In the genomic region with DNA sequence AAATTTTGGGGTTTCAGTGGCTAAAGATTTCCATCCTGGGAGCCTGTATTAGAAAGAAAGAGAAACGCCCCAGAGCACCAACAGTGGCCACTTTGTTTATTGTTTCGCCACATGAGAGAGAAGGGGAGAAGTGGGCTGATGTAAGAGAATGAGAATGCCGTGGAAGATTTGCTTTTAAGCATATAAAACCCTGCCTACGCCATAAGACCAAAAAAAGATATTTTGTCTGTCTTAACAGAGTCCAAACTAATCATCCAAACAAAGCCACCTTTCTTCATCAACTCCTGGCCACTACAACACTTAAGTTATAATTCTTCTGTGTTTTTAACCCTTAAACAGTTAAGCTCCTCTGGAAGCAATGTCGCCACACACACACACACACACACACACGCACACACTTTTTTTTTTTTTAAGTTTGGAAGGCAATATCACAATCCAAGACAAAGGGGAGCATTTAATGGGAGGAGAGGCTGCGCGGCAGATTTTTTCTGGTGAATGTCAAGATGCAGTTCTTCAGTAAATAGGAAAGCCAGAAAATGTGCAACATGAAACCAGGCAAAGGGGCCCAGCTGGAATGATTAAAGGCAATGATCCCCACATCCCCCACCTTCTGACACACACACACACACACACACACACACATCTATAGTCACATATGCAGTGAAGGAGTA, we compare ENCODE assay signal across 9 cellular contexts. TPM values are rescaled to one million over a fixed set of nuclear protein-coding genes. Genes with fewer than 3 reads are reported as not detected.
DNase-seq lines count a peak whose midpoint lies in the region; ATAC-seq and TF ChIP-seq lines count a peak whose summit lies in the region.
"Had no signal": no experiment of that assay in that cellular context is flagged by ENCODE, and none has a peak within 500 bp of the region (broad histone marks: within the 10 kb centered on the region; RNA-seq: fewer than 3 reads in every experiment).

No MANE protein-coding gene starts in this region.

- H3K9me3 Mint-ChIP-seq in endothelial cell (ENCODE audit: unreplicated experiment) = no peaks in the 10 kb centered on the region
- no peaks in the 10 kb centered on the region for H3K9me3 Mint-ChIP-seq in neural crest cell

- peak overlapping the region; percentile 36 for H3K27ac Mint-ChIP-seq in endothelial cell (ENCODE audit: unreplicated experiment)
- peak overlapping the region; percentile 96 for H3K27ac Mint-ChIP-seq in neural crest cell (ENCODE audit: unreplicated experiment)

- peaks cover 16% of the 10 kb centered on the region for H3K4me1 Mint-ChIP-seq in endothelial cell (ENCODE audit: unreplicated experiment)
- H3K4me1 Mint-ChIP-seq in neural crest cell = peaks cover 35% of the 10 kb centered on the region

- TF ChIP-seq CTCF in AG04449 (IDR thresholded peaks at IDR 0.05; ENCODE audit: insufficient read depth, low read length, missing control alignments) (no peak), endothelial cell (IDR thresholded peaks at IDR 0.05; ENCODE audit: unreplicated experiment) (no peak), neural crest cell (conservative IDR thresholded peaks at IDR 0.05) (no peak)

- H3K4me3 ChIP-seq in AG04449 (ENCODE audit: low read depth, low read length) = peak overlapping the region; percentile 28

- DNase-seq in AG04449 (ENCODE audit: low read depth, low spot score) (no peak), MV-4-11 (lab: John Stamatoyannopoulos, UW) (peak; percentile 4), endothelial cell (ENCODE audit: low spot score) (no peak), neural crest cell (ENCODE audit: low read depth, low spot score) (peak; percentile 39), 8988T (no peak), LoVo (ENCODE audit: low spot score) (no peak), NCI-H446 (lab: John Stamatoyannopoulos, UW) (no peak)
- DNase-seq: COR-L47 had no signal

- no peaks in the 10 kb centered on the region for H3K36me3 Mint-ChIP-seq in endothelial cell (ENCODE audit: low read depth, unreplicated experiment)
- no peaks in the 10 kb centered on the region for H3K36me3 Mint-ChIP-seq in neural crest cell (ENCODE audit: low read depth)

- no peak for ATAC-seq in GM18511 (IDR thresholded peaks at IDR 0.05; ENCODE audit: unreplicated experiment)

- H3K27me3 Mint-ChIP-seq in endothelial cell (ENCODE audit: unreplicated experiment) (peaks cover 2% of the 10 kb centered on the region), neural crest cell (ENCODE audit: low read depth) (no peaks in the 10 kb centered on the region)

- H3K4me3 Mint-ChIP-seq in endothelial cell (ENCODE audit: unreplicated experiment) = no peak overlapping the region
- peak overlapping the region; percentile 68 for H3K4me3 Mint-ChIP-seq in neural crest cell

- CTCF ChIA-PET in AG04449 (lab: Yijun Ruan, JAX) = no interaction called here

- POLR2A ChIA-PET in AG04449 (lab: Yijun Ruan, JAX) = interaction anchor here (0.5 to 0.9 kb wide), 2 partner anchors 8 to 65 kb away, joined by 3 read pairs; no protein-coding TSS in a partner anchor

RNA-seq across cellular contexts. Expression of a gene that starts 19.3 kb away (rescaled TPM):
- total RNA-seq in endothelial cell (ENCODE audit: unreplicated experiment) (126 TPM), neural crest cell (212 and 223 TPM in 2 replicates)

Comparison
In these comparisons a context has a peak if more than half of its experiments do, and no peak if none do; other contexts are left out.
1. DNase-seq: peak in MV-4-11 (single experiment) and neural crest cell (single experiment); none in AG04449 (single experiment), endothelial cell (single experiment), 8988T (single experiment), LoVo (single experiment) and NCI-H446 (0 of 2).